ENCODE assay signal across 23 cellular contexts in the genomic region with DNA sequence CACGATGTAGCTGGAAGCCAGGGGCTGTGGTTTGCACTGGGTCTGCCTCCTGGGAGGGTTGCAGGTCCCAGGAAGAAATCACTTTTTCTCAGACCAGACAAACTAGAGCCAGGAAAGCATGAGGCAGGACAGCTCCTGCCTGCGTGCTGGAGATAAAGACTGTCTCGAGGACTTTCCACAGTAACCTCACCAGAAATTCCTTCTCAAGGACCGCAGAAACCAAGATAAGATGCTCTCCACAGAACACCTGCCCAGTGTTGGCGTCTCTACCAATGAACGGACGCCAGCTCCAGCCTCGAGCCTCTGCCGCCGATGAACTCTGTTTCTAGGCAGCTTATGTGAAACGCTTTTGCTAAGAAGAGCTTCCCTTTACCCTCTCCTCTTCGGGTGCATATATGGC.
"Had no signal": no experiment of that assay in that cellular context is flagged by ENCODE, and none has a peak within 500 bp of the region (broad histone marks: within the 10 kb centered on the region; RNA-seq: fewer than 3 reads in every experiment).

No MANE protein-coding gene starts in this region.

- ATAC-seq: activated T-cell treated with anti-CD3 and anti-CD28 coated beads, Interleukin-2, amount 50 U/mL, for 72 hours; left colon; naive thymus-derived CD8-positive, alpha-beta T cell had no signal

- H3K4me3 Mint-ChIP-seq: activated T-cell treated with anti-CD3 and anti-CD28 coated beads, Interleukin-2, amount 50 U/mL, for 72 hours; dendritic cell treated with granulocyte-macrophage colony-stimulating factor and Interleukin-4, amounts not matched to agents 40 ng/mL and 50 ng/mL, for 4 days; naive thymus-derived CD8-positive, alpha-beta T cell had no signal

- H3K4me1 Mint-ChIP-seq: naive thymus-derived CD8-positive, alpha-beta T cell had no signal

- H3K27ac Mint-ChIP-seq: activated T-cell treated with anti-CD3 and anti-CD28 coated beads, Interleukin-2, amount 50 U/mL, for 72 hours; dendritic cell treated with granulocyte-macrophage colony-stimulating factor and Interleukin-4, amounts not matched to agents 40 ng/mL and 50 ng/mL, for 4 days; naive thymus-derived CD8-positive, alpha-beta T cell had no signal

- H3K36me3 Mint-ChIP-seq: naive thymus-derived CD8-positive, alpha-beta T cell had no signal

- H3K9me3 Mint-ChIP-seq: activated T-cell treated with anti-CD3 and anti-CD28 coated beads, Interleukin-2, amount 50 U/mL, for 72 hours; dendritic cell treated with granulocyte-macrophage colony-stimulating factor and Interleukin-4, amounts not matched to agents 40 ng/mL and 50 ng/mL, for 4 days; naive thymus-derived CD8-positive, alpha-beta T cell had no signal

- FAIRE-seq: endothelial cell of umbilical vein had no signal

- DNase-seq: activated CD4-positive, alpha-beta T cell treated with anti-CD3 and anti-CD28 coated beads for 1 hour; activated CD4-positive, alpha-beta T cell treated with anti-CD3 and anti-CD28 coated beads, Interleukin-2, amount 50 U/mL, for 4 hours; activated effector memory CD4-positive, alpha-beta T cell treated with anti-CD3 and anti-CD28 coated beads, Interleukin-2, amount 50 U/mL, for 16 hours; activated naive CD4-positive, alpha-beta T cell treated with anti-CD3 and anti-CD28 coated beads, Interleukin-2, amount 50 U/mL, for 16 hours; activated T-cell treated with anti-CD3 and anti-CD28 coated beads, Interleukin-2, amount 50 U/mL, for 72 hours; effector CD8-positive, alpha-beta T cell; esophagus squamous epithelium; foreskin fibroblast; hypothalamus; islet precursor cell; left colon; lower lobe of right lung; nucleus accumbens; posterior cingulate gyrus; sigmoid colon; stimulated activated CD4-positive, alpha-beta T cell treated with anti-CD3 and anti-CD28 coated beads, Interleukin-4, amount 100 ng/mL, for 4 hours; stimulated activated naive CD4-positive, alpha-beta T cell; T-helper 2 cell; uterus; WERI-Rb-1 had no signal
